In genomic region chrX:115968436-115969252, GRCh38 we compare ENCODE assay signal across 8 cellular contexts.
DNase-seq lines count a peak whose midpoint lies in the region; ATAC-seq lines count a peak whose summit lies in the region.

No MANE protein-coding gene starts in this region.

- DNase-seq in NCI-H2171 treated with DMSO at 0.1 percent for 48 hours (lab: John Stamatoyannopoulos, UW) (peak; percentile 88), T47D (ENCODE audit: low read depth in 1 of 2, low spot score in 1 of 2) (peak; percentile 12 to 58), iris pigment epithelial cell (ENCODE audit: low read depth) (peak; percentile 31), substantia nigra (lab: John Stamatoyannopoulos, UW) (peak in 23 of 49 donors; percentile 1 to 52 (median 17)), GOT3 (lab: John Stamatoyannopoulos, UW) (no peak), NCI-H187 treated with DMSO at 0.1 percent for 48 hours (lab: John Stamatoyannopoulos, UW) (no peak)

- in situ Hi-C loops in T47D (cut with HindIII; ENCODE audit: low pct_unique_long_range_greater_than_20kb, low sequenced_read_pairs), result no loop called here

- peak; percentile 60 for ATAC-seq in GM18508 (IDR thresholded peaks at IDR 0.05; ENCODE audit: insufficient read depth, unreplicated experiment)
- peak; percentile 68 for ATAC-seq in HG03025 (IDR thresholded peaks at IDR 0.05; ENCODE audit: low FRiP score, unreplicated experiment)

- H3K27ac ChIP-seq in substantia nigra (ENCODE audit: low read depth, low read length, poor library complexity, severe bottlenecking), result peak overlapping the region; percentile 51

Comparison
In these comparisons a context has a peak if more than half of its experiments do, and no peak if none do; other contexts are left out.
1. DNase-seq: peak in NCI-H2171 treated with DMSO at 0.1 percent for 48 hours (single experiment), T47D (2 of 2) and iris pigment epithelial cell (single experiment); none in GOT3 (single experiment) and NCI-H187 treated with DMSO at 0.1 percent for 48 hours (single experiment).